In genomic region chr20:36808317-36809257, GRCh38 we compare ENCODE assay signal across 8 cellular contexts. TPM values are rescaled to one million over a fixed set of nuclear protein-coding genes. Genes with fewer than 3 reads are reported as not detected.
DNase-seq lines count a peak whose midpoint lies in the region; ATAC-seq and TF ChIP-seq lines count a peak whose summit lies in the region.

No MANE protein-coding gene starts in this region.

- no peak overlapping the region for H3K4me3 ChIP-seq in Jurkat, Clone E6-1 (ENCODE audit: low read length)
- H3K4me3 ChIP-seq in breast epithelium, result no peak overlapping the region

- H3K4me1 ChIP-seq in breast epithelium, result no peaks in the 10 kb centered on the region

- no peaks in the 10 kb centered on the region for H3K36me3 ChIP-seq in breast epithelium

- no peaks in the 10 kb centered on the region for H3K9me3 ChIP-seq in breast epithelium

- ATAC-seq in HG03378 (IDR thresholded peaks at IDR 0.05; ENCODE audit: unreplicated experiment), result no peak

- no peaks in the 10 kb centered on the region for H3K27me3 ChIP-seq in breast epithelium

- no peak for TF ChIP-seq POLR2A in breast epithelium (IDR thresholded peaks at IDR 0.05)

- H3K27ac ChIP-seq in VCaP (no peak overlapping the region; the same call in 1 of the 2 replicates), breast epithelium (no peak overlapping the region)

- intact Hi-C loops in breast epithelium (cut with DNase I; ENCODE audit: low total_unique reads), result no loop called here

- TF ChIP-seq CTCF in VCaP (conservative IDR thresholded peaks at IDR 0.05) (peak; percentile 80), breast epithelium (IDR thresholded peaks at IDR 0.05) (peak in 2 of 3 donors; percentile 23 to 34)

- peak; percentile 55 for DNase-seq in COLO829 (ENCODE audit: low spot score)
- peak; percentile 41 for DNase-seq in Jurkat, Clone E6-1 (ENCODE audit: low read depth, low spot score)
- DNase-seq in breast epithelium (ENCODE audit: low spot score in 2 of 2), result no peak
- DNase-seq in left kidney (ENCODE audit: low read depth, low spot score), result peak; percentile 43
- DNase-seq in stimulated activated CD4-positive, alpha-beta T cell treated with anti-CD3 and anti-CD28 coated beads, TNF-alpha, amount 100 ng/mL, for 4 hours (ENCODE audit: low read depth in 3 of 3), result peak; percentile 48 to 61 (median 51)
- DNase-seq in NCI-H774 (lab: John Stamatoyannopoulos, UW), result no peak

RNA-seq across cellular contexts. Expression of gene DSN1, which starts 35.0 kb away (rescaled TPM):
- polyA plus RNA-seq in Jurkat, Clone E6-1 (2012; ENCODE audit: insufficient read depth, insufficient read length), result 39.9 TPM
- total RNA-seq in breast epithelium, result 10 to 100 TPM in 2 of 3 donors, 1 to 10 TPM in 1; 6.9 to 13.1 (median 11.9) TPM

Comparison
In these comparisons a context has a peak if more than half of its experiments do, and no peak if none do; other contexts are left out.
1. DNase-seq: peak in COLO829 (single experiment), Jurkat, Clone E6-1 (single experiment), left kidney (single experiment) and stimulated activated CD4-positive, alpha-beta T cell treated with anti-CD3 and anti-CD28 coated beads, TNF-alpha, amount 100 ng/mL, for 4 hours (3 of 3); none in breast epithelium (0 of 2) and NCI-H774 (single experiment).